In genomic region chr22:23790819-23791736, GRCh38 we compare ENCODE assay signal across 1 cellular context.
TF ChIP-seq lines count a peak whose summit lies in the region.

No MANE protein-coding gene starts in this region.

TF ChIP-seq in WTC11, 78 proteins besides CTCF, POLR2A, EP300 and RAD21 (continued from another document):
- no peak for TF ChIP-seq E2F5 (CRISPR knock-in tag; IDR thresholded peaks at IDR 0.05)
- TF ChIP-seq ARID4B (CRISPR knock-in tag; IDR thresholded peaks at IDR 0.05; ENCODE audit: borderline replicate concordance): no peak
- TF ChIP-seq HMGA2 (CRISPR knock-in tag; IDR thresholded peaks at IDR 0.05): no peak
- no peak for TF ChIP-seq ZNF219 (CRISPR knock-in tag; IDR thresholded peaks at IDR 0.05; ENCODE audit: borderline replicate concordance)
- TF ChIP-seq MYBL2 (CRISPR knock-in tag; IDR thresholded peaks at IDR 0.05): no peak
- TF ChIP-seq AR (CRISPR knock-in tag; IDR thresholded peaks at IDR 0.05): no peak
- TF ChIP-seq KAT7 (CRISPR knock-in tag; IDR thresholded peaks at IDR 0.05; ENCODE audit: borderline replicate concordance): no peak
- TF ChIP-seq CREM (CRISPR knock-in tag; IDR thresholded peaks at IDR 0.05): no peak
- TF ChIP-seq E2F1 (CRISPR knock-in tag; IDR thresholded peaks at IDR 0.05): no peak
- TF ChIP-seq ZNF138 (CRISPR knock-in tag; conservative IDR thresholded peaks at IDR 0.05): no peak
- no peak for TF ChIP-seq ZNF671 (CRISPR knock-in tag; IDR thresholded peaks at IDR 0.05)
- TF ChIP-seq ZSCAN18 (CRISPR knock-in tag; IDR thresholded peaks at IDR 0.05): no peak
- TF ChIP-seq TP53 (CRISPR knock-in tag; IDR thresholded peaks at IDR 0.05): no peak
- TF ChIP-seq ZBTB21 (CRISPR knock-in tag; IDR thresholded peaks at IDR 0.05; ENCODE audit: borderline replicate concordance): no peak
- TF ChIP-seq TEAD1 (CRISPR knock-in tag; IDR thresholded peaks at IDR 0.05): no peak
- TF ChIP-seq SMAD4 (CRISPR knock-in tag; IDR thresholded peaks at IDR 0.05): no peak
